Comparison of ENCODE assay signal across 9 cellular contexts in genomic region chr7:151759591-151760042, GRCh38.
DNase-seq lines count a peak whose midpoint lies in the region; ATAC-seq and TF ChIP-seq lines count a peak whose summit lies in the region.
"Had no signal": no experiment of that assay in that cellular context is flagged by ENCODE, and none has a peak within 500 bp of the region (broad histone marks: within the 10 kb centered on the region; RNA-seq: fewer than 3 reads in every experiment).

No MANE protein-coding gene starts in this region.

- no peak overlapping the region for H3K27ac ChIP-seq in RWPE1
- H3K27ac ChIP-seq: epithelial cell of prostate had no signal

- intact Hi-C loops in head of caudate nucleus (cut with DNase I), result loop anchor here (10.0 kb wide), 1 partner anchor 395 kb away; no protein-coding TSS in a partner anchor

- peak; percentile 99 for TF ChIP-seq RAD21 in Ishikawa (IDR thresholded peaks at IDR 0.05; ENCODE audit: low read depth)

- no peak for ATAC-seq in GM21825 (IDR thresholded peaks at IDR 0.05; ENCODE audit: unreplicated experiment)

- no peaks in the 10 kb centered on the region for H3K9me3 Mint-ChIP-seq in activated naive CD4-positive, alpha-beta T cell treated with anti-CD3 and anti-CD28 coated beads, Interleukin-2, amount 50 U/mL, for 24 hours
- no peaks in the 10 kb centered on the region for H3K9me3 Mint-ChIP-seq in progenitor cell of endocrine pancreas (ENCODE audit: low read depth)

- H3K27ac Mint-ChIP-seq in activated naive CD4-positive, alpha-beta T cell treated with anti-CD3 and anti-CD28 coated beads, Interleukin-2, amount 50 U/mL, for 24 hours, result peak overlapping the region; percentile 69
- H3K27ac Mint-ChIP-seq in progenitor cell of endocrine pancreas, result no peak overlapping the region

- no peaks in the 10 kb centered on the region for H3K27me3 Mint-ChIP-seq in activated naive CD4-positive, alpha-beta T cell treated with anti-CD3 and anti-CD28 coated beads, Interleukin-2, amount 50 U/mL, for 24 hours
- H3K27me3 Mint-ChIP-seq in progenitor cell of endocrine pancreas, result peaks cover 56% of the 10 kb centered on the region

- peaks cover 33% of the 10 kb centered on the region for H3K4me1 Mint-ChIP-seq in activated naive CD4-positive, alpha-beta T cell treated with anti-CD3 and anti-CD28 coated beads, Interleukin-2, amount 50 U/mL, for 24 hours
- peaks cover 2% of the 10 kb centered on the region for H3K4me1 Mint-ChIP-seq in progenitor cell of endocrine pancreas (ENCODE audit: low read depth)

- POLR2A ChIA-PET in RWPE1 (lab: Yijun Ruan, JAX; ENCODE audit: low non-redundant PET), result no interaction called here

- CTCF ChIA-PET in RWPE1 (lab: Yijun Ruan, JAX), result interaction anchor here (0.5 to 1.0 kb wide), 11 partner anchors 9 to 466 kb away, joined by 3 to 6 read pairs (median 4); no protein-coding TSS in a partner anchor

- DNase-seq in NCI-H82 (lab: John Stamatoyannopoulos, UW), result peak; percentile 74
- DNase-seq in NCI-H82 treated with DMSO at 0.1 percent for 48 hours (lab: John Stamatoyannopoulos, UW; ENCODE audit: unreplicated experiment), result no peak
- peak; percentile 66 for DNase-seq in RWPE1 (ENCODE audit: low spot score)
- DNase-seq in head of caudate nucleus, result peak; percentile 28 to 84 (median 66)
- DNase-seq in progenitor cell of endocrine pancreas (ENCODE audit: low spot score, unreplicated experiment), result peak; percentile 58

- TF ChIP-seq EP300 in Ishikawa (IDR thresholded peaks at IDR 0.05; ENCODE audit: borderline replicate concordance), result no peak

- peak; percentile 98 for TF ChIP-seq CTCF in RWPE1 (conservative IDR thresholded peaks at IDR 0.05; ENCODE audit: low read depth)
- TF ChIP-seq CTCF in progenitor cell of endocrine pancreas (IDR thresholded peaks at IDR 0.05; ENCODE audit: unreplicated experiment), result peak; percentile 90

- H3K36me3 Mint-ChIP-seq in activated naive CD4-positive, alpha-beta T cell treated with anti-CD3 and anti-CD28 coated beads, Interleukin-2, amount 50 U/mL, for 24 hours, result no peaks in the 10 kb centered on the region
- no peaks in the 10 kb centered on the region for H3K36me3 Mint-ChIP-seq in progenitor cell of endocrine pancreas (ENCODE audit: insufficient read depth)

- no peak overlapping the region for H3K4me3 Mint-ChIP-seq in activated naive CD4-positive, alpha-beta T cell treated with anti-CD3 and anti-CD28 coated beads, Interleukin-2, amount 50 U/mL, for 24 hours
- no peak overlapping the region for H3K4me3 Mint-ChIP-seq in progenitor cell of endocrine pancreas (ENCODE audit: low read depth)

TF ChIP-seq in Ishikawa, 13 proteins besides CTCF, POLR2A, EP300 and RAD21:
- TF ChIP-seq CEBPB (IDR thresholded peaks at IDR 0.05), result no peak
- TF ChIP-seq, protein P1, sequence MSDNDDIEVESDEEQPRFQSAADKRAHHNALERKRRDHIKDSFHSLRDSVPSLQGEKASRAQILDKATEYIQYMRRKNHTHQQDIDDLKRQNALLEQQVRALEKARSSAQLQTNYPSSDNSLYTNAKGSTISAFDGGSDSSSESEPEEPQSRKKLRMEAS (IDR thresholded peaks at IDR 0.05), result no peak
- TF ChIP-seq CREB1 (IDR thresholded peaks at IDR 0.05; ENCODE audit: low read depth), result no peak
- TF ChIP-seq, protein P2, sequence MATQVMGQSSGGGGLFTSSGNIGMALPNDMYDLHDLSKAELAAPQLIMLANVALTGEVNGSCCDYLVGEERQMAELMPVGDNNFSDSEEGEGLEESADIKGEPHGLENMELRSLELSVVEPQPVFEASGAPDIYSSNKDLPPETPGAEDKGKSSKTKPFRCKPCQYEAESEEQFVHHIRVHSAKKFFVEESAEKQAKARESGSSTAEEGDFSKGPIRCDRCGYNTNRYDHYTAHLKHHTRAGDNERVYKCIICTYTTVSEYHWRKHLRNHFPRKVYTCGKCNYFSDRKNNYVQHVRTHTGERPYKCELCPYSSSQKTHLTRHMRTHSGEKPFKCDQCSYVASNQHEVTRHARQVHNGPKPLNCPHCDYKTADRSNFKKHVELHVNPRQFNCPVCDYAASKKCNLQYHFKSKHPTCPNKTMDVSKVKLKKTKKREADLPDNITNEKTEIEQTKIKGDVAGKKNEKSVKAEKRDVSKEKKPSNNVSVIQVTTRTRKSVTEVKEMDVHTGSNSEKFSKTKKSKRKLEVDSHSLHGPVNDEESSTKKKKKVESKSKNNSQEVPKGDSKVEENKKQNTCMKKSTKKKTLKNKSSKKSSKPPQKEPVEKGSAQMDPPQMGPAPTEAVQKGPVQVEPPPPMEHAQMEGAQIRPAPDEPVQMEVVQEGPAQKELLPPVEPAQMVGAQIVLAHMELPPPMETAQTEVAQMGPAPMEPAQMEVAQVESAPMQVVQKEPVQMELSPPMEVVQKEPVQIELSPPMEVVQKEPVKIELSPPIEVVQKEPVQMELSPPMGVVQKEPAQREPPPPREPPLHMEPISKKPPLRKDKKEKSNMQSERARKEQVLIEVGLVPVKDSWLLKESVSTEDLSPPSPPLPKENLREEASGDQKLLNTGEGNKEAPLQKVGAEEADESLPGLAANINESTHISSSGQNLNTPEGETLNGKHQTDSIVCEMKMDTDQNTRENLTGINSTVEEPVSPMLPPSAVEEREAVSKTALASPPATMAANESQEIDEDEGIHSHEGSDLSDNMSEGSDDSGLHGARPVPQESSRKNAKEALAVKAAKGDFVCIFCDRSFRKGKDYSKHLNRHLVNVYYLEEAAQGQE (IDR thresholded peaks at IDR 0.05; ENCODE audit: low read depth), result no peak
- TF ChIP-seq YY1 (IDR thresholded peaks at IDR 0.05; ENCODE audit: low read depth), result no peak
- TF ChIP-seq ZBTB7A (IDR thresholded peaks at IDR 0.05; ENCODE audit: low read depth), result peak; percentile 73
